ENCODE assay signal across 19 cellular contexts in genomic region chr5:117872798-117873368, GRCh38.
"Had no signal": no experiment of that assay in that cellular context is flagged by ENCODE, and none has a peak within 500 bp of the region (broad histone marks: within the 10 kb centered on the region; RNA-seq: fewer than 3 reads in every experiment).

No MANE protein-coding gene starts in this region.

- H3K27ac ChIP-seq: brain microvascular endothelial cell, neural progenitor cell, pancreas, thoracic aorta had no signal

- H3K9me3 Mint-ChIP-seq: activated T-helper 1 cell treated with anti-CD3 and anti-CD28 coated beads, Interleukin-12 subunit alpha, Interleukin-12 subunit beta, Interleukin-2, Interleukin-4 antibody, amounts not matched to agents 30 ng/mL and 10 ng/mL and 1 ng/mL, durations not matched to agents 14 hours and 24 hours and 36 hours had no signal

- H2AFZ ChIP-seq: neural progenitor cell had no signal

- H3K27me3 ChIP-seq: brain microvascular endothelial cell, neural progenitor cell, pancreas had no signal

- H3K36me3 ChIP-seq: brain microvascular endothelial cell, neural progenitor cell, pancreas, thoracic aorta had no signal

- ATAC-seq: activated CD4-positive, CD25-positive, alpha-beta regulatory T cell treated with anti-CD3 and anti-CD28 coated beads, Interleukin-2, amount 50 U/mL, for 24 hours; pancreas had no signal

- H3K9ac ChIP-seq: neural progenitor cell had no signal

- H3K4me3 ChIP-seq: neural progenitor cell, pancreas, thoracic aorta had no signal

- H3K4me1 ChIP-seq: neural progenitor cell, pancreas had no signal

- H3K9me3 ChIP-seq: pancreas, thoracic aorta had no signal

- H3K4me2 ChIP-seq: neural progenitor cell had no signal

- H3K27ac Mint-ChIP-seq: activated naive CD8-positive, alpha-beta T cell treated with anti-CD3 and anti-CD28 coated beads, Interleukin-2, amount 10 ng/mL, durations not matched to agents 7 days and 5 days; activated T-helper 1 cell treated with anti-CD3 and anti-CD28 coated beads, Interleukin-12 subunit alpha, Interleukin-12 subunit beta, Interleukin-2, Interleukin-4 antibody, amounts not matched to agents 30 ng/mL and 10 ng/mL and 1 ng/mL, durations not matched to agents 14 hours and 24 hours and 36 hours; mesothelial cell of epicardium; neural progenitor cell had no signal

- H3K4me3 Mint-ChIP-seq: activated naive CD8-positive, alpha-beta T cell treated with anti-CD3 and anti-CD28 coated beads, Interleukin-2, amount 10 ng/mL, durations not matched to agents 7 days and 5 days; activated T-helper 1 cell treated with anti-CD3 and anti-CD28 coated beads, Interleukin-12 subunit alpha, Interleukin-12 subunit beta, Interleukin-2, Interleukin-4 antibody, amounts not matched to agents 30 ng/mL and 10 ng/mL and 1 ng/mL, durations not matched to agents 14 hours and 24 hours and 36 hours; central memory CD8-positive, alpha-beta T cell; mesothelial cell of epicardium; neural progenitor cell had no signal

- DNase-seq: activated CD4-positive, alpha-beta T cell treated with anti-CD3 and anti-CD28 coated beads, Interleukin-2, amount 50 U/mL, for 1 hour; activated naive CD4-positive, alpha-beta T cell; activated naive CD8-positive, alpha-beta T cell treated with anti-CD3 and anti-CD28 coated beads, Interleukin-2, amount 10 ng/mL, durations not matched to agents 7 days and 5 days; anterior cingulate cortex; brain microvascular endothelial cell; cortex of kidney; effector CD4-positive, alpha-beta T cell; foreskin fibroblast; hippocampal formation; kidney glomerular epithelial cell; pancreas; stimulated activated CD4-positive, alpha-beta T cell treated with anti-CD3 and anti-CD28 coated beads, Interleukin-12 subunit alpha, Interleukin-12 subunit beta, amount 100 ng/mL, for 4 hours; stimulated activated CD4-positive, alpha-beta T cell treated with anti-CD3 and anti-CD28 coated beads, Interleukin-2, amount 100 ng/mL, for 24 hours had no signal

- H3K27me3 Mint-ChIP-seq: activated naive CD8-positive, alpha-beta T cell treated with anti-CD3 and anti-CD28 coated beads, Interleukin-2, amount 10 ng/mL, durations not matched to agents 7 days and 5 days; central memory CD8-positive, alpha-beta T cell had no signal

- H3K36me3 Mint-ChIP-seq: activated naive CD8-positive, alpha-beta T cell treated with anti-CD3 and anti-CD28 coated beads, Interleukin-2, amount 10 ng/mL, durations not matched to agents 7 days and 5 days; neural progenitor cell had no signal

- H3K4me1 Mint-ChIP-seq: activated naive CD8-positive, alpha-beta T cell treated with anti-CD3 and anti-CD28 coated beads, Interleukin-2, amount 10 ng/mL, durations not matched to agents 7 days and 5 days; central memory CD8-positive, alpha-beta T cell; mesothelial cell of epicardium had no signal
